Comparison of ENCODE assay signal across 13 cellular contexts in genomic region chr21:27423073-27423472, GRCh38.
DNase-seq lines count a peak whose midpoint lies in the region; ATAC-seq, FAIRE-seq and TF ChIP-seq lines count a peak whose summit lies in the region.
"Had no signal": no experiment of that assay in that cellular context is flagged by ENCODE, and none has a peak within 500 bp of the region (broad histone marks: within the 10 kb centered on the region; RNA-seq: fewer than 3 reads in every experiment).

No MANE protein-coding gene starts in this region.

- peak overlapping the region; percentile 35 for H3K4me2 ChIP-seq in mammary epithelial cell (ENCODE audit: insufficient read depth, low read depth, low read length)
- H3K4me2 ChIP-seq: hepatocyte had no signal

- H3K4me1 ChIP-seq in mammary epithelial cell (ENCODE audit: insufficient read depth, low read length) (peaks cover 40% of the 10 kb centered on the region), kidney (ENCODE audit: control insufficient read depth in 1 of 2, insufficient read depth in 1 of 2, low read depth in 1 of 2, low read length in 2 of 2) (peaks cover 0 to 2% of the 10 kb centered on the region in 2 donors), testis (peaks cover 7% of the 10 kb centered on the region)
- H3K4me1 ChIP-seq: right lobe of liver had no signal

- TF ChIP-seq CTCF in HFFc6 (IDR thresholded peaks at IDR 0.05), result no peak
- TF ChIP-seq CTCF in mammary epithelial cell (conservative IDR thresholded peaks at IDR 0.05 in 1 of 2, IDR thresholded peaks at IDR 0.05 in 1 of 2; ENCODE audit: extremely low read depth in 1 of 2, insufficient read depth in 1 of 2, low read depth in 1 of 2, low read length in 2 of 2), result no peak
- TF ChIP-seq CTCF in kidney (IDR thresholded peaks at IDR 0.05; ENCODE audit: borderline replicate concordance, extremely low read depth, insufficient read depth), result no peak
- TF ChIP-seq CTCF in testis (IDR thresholded peaks at IDR 0.05), result no peak

- H3K4me3 Mint-ChIP-seq in HFFc6, result peak overlapping the region; percentile 72
- H3K4me3 Mint-ChIP-seq: T-helper 17 cell had no signal

- DNase-seq in HFFc6 (peak; percentile 89), mammary epithelial cell (peak; percentile 90), kidney (peak; percentile 88), testis (peak; percentile 53), SIG-M5 (lab: John Stamatoyannopoulos, UW) (no peak), NCI-H510A treated with DMSO at 0.1 percent for 48 hours (lab: John Stamatoyannopoulos, UW) (no peak)
- DNase-seq: activated naive CD4-positive, alpha-beta T cell; NCI-H2081; right lobe of liver; T-helper 17 cell had no signal

- FAIRE-seq in kidney (lab: Jason Lieb, UNC), result no peak

- H4K20me1 ChIP-seq in mammary epithelial cell (ENCODE audit: insufficient read depth, low read length), result no peaks in the 10 kb centered on the region

- TF ChIP-seq POLR2A in testis (IDR thresholded peaks at IDR 0.05), result no peak

- peaks cover 52% of the 10 kb centered on the region for H3K4me1 Mint-ChIP-seq in HFFc6 (ENCODE audit: low read depth)
- H3K4me1 Mint-ChIP-seq: T-helper 17 cell had no signal

- no peaks in the 10 kb centered on the region for H3K9me3 ChIP-seq in mammary epithelial cell (replicated peaks; ENCODE audit: insufficient read depth, low read length)
- H3K9me3 ChIP-seq in kidney (ENCODE audit: control insufficient read depth in 1 of 2, low read length in 2 of 2), result no peaks in the 10 kb centered on the region
- no peaks in the 10 kb centered on the region for H3K9me3 ChIP-seq in testis
- H3K9me3 ChIP-seq: right lobe of liver had no signal

- intact Hi-C loops in mammary epithelial cell (cut with micrococcal nuclease) (loop anchor here (5.0 to 10.0 kb wide), 4 partner anchors 62 to 568 kb away; no protein-coding TSS in a partner anchor), kidney (cut with DNase I) (no loop called here), testis (cut with DNase I; ENCODE audit: low total_unique reads) (no loop called here)

- H3K27me3 ChIP-seq in mammary epithelial cell (ENCODE audit: insufficient read depth, low read length) (no peaks in the 10 kb centered on the region), testis (no peaks in the 10 kb centered on the region)
- H3K27me3 ChIP-seq: hepatocyte, right lobe of liver had no signal

- no peaks in the 10 kb centered on the region for H3K79me2 ChIP-seq in mammary epithelial cell (ENCODE audit: insufficient read depth, low read length)
- H3K79me2 ChIP-seq: hepatocyte had no signal

- WGBS in mammary epithelial cell (ENCODE audit: low coverage, missing lambda C conversion rate), result 0% methylated on average over 4 of the region's 4 CpGs
- WGBS in testis, 2 donors, result 43 to 54% methylated on average over 4 of the region's 4 CpGs

- no peak for ATAC-seq in HG03521 (IDR thresholded peaks at IDR 0.05; ENCODE audit: unreplicated experiment)
- ATAC-seq in HG03039 (IDR thresholded peaks at IDR 0.05; ENCODE audit: unreplicated experiment), result no peak
- ATAC-seq: T-helper 17 cell had no signal

- BruUV-seq in mammary epithelial cell (replicated peaks; lab: Mats Ljungman, UMichigan), result no TSS peak

- no peaks in the 10 kb centered on the region for H3K27me3 Mint-ChIP-seq in HFFc6 (ENCODE audit: insufficient read depth)
- H3K27me3 Mint-ChIP-seq: T-helper 17 cell had no signal

- no peaks in the 10 kb centered on the region for H3K36me3 Mint-ChIP-seq in HFFc6 (ENCODE audit: low read depth)

- H3K9me3 Mint-ChIP-seq in HFFc6, result no peaks in the 10 kb centered on the region

- peak overlapping the region; percentile 92 for H3K27ac Mint-ChIP-seq in HFFc6
- H3K27ac Mint-ChIP-seq: T-helper 17 cell had no signal

- CTCF ChIA-PET in mammary epithelial cell (lab: Charles Lee; ENCODE audit: low non-redundant PET), result no interaction called here

- dilution Hi-C loops in mammary epithelial cell (cut with HindIII; ENCODE audit: low sequenced_read_pairs), result no loop called here

- H2AFZ ChIP-seq in mammary epithelial cell (ENCODE audit: low read depth, low read length), result peak overlapping the region; percentile 4
- H2AFZ ChIP-seq: hepatocyte had no signal

- H3K36me3 ChIP-seq in mammary epithelial cell (ENCODE audit: insufficient read depth, low read length) (no peaks in the 10 kb centered on the region), kidney (ENCODE audit: control insufficient read depth in 1 of 2, insufficient read depth in 2 of 2, low read length in 2 of 2) (no peaks in the 10 kb centered on the region), testis (ENCODE audit: low read depth, missing control alignments) (no peaks in the 10 kb centered on the region)
- H3K36me3 ChIP-seq: right lobe of liver had no signal

- H3K4me3 ChIP-seq in mammary epithelial cell (replicated peaks in 1 of 3; ENCODE audit: insufficient read depth in 1 of 3, low read depth in 2 of 3, low read length in 3 of 3) (no peak overlapping the region), kidney (ENCODE audit: low read length in 2 of 2) (no peak overlapping the region), testis (no peak overlapping the region)
- H3K4me3 ChIP-seq: hepatocyte, right lobe of liver had no signal

- H3K27ac ChIP-seq in mammary epithelial cell (ENCODE audit: insufficient read depth, low read depth, low read length) (peak overlapping the region; percentile 62), kidney (ENCODE audit: low read depth in 2 of 2, low read length in 2 of 2) (no peak overlapping the region), testis (peak overlapping the region in 1 of 2 donors; percentile 52)
- H3K27ac ChIP-seq: right lobe of liver had no signal

- H3K9ac ChIP-seq in mammary epithelial cell (ENCODE audit: insufficient read depth, low read length), result no peak overlapping the region
- H3K9ac ChIP-seq in kidney (ENCODE audit: low read length in 2 of 2), result no peak overlapping the region

- in situ Hi-C loops in mammary epithelial cell (cut with MboI; ENCODE audit: low sequenced_read_pairs in 2 of 2), result no loop called here

Comparison
In these comparisons a context has a peak if more than half of its experiments do, and no peak if none do; other contexts are left out.
1. DNase-seq: peak in HFFc6 (single experiment), mammary epithelial cell (single experiment), kidney (single experiment) and testis (single experiment); none in SIG-M5 (single experiment) and NCI-H510A treated with DMSO at 0.1 percent for 48 hours (single experiment).